Comparison of ENCODE assay signal across 8 cellular contexts in genomic region chr19:34962281-34962944, GRCh38. TPM values are rescaled to one million over a fixed set of nuclear protein-coding genes. Genes with fewer than 3 reads are reported as not detected.
DNase-seq lines count a peak whose midpoint lies in the region; TF ChIP-seq lines count a peak whose summit lies in the region.

No MANE protein-coding gene starts in this region.

- H3K9me3 ChIP-seq in iPS-15b (ENCODE audit: control insufficient read depth, insufficient read depth, low read length) = peaks cover 25% of the 10 kb centered on the region
- peaks cover 31% of the 10 kb centered on the region for H3K9me3 ChIP-seq in thymus (ENCODE audit: control insufficient read depth)
- H3K9me3 ChIP-seq in ovary = peaks cover 6 to 31% of the 10 kb centered on the region in 2 donors

- peaks cover 72% of the 10 kb centered on the region for H3K9me3 Mint-ChIP-seq in activated CD4-positive, alpha-beta T cell treated with anti-CD3 and anti-CD28 coated beads, Interleukin-2, amount 10 ng/mL, durations not matched to agents 7 days and 5 days
- peaks cover 70% of the 10 kb centered on the region for H3K9me3 Mint-ChIP-seq in activated CD4-positive, alpha-beta memory T cell treated with anti-CD3 and anti-CD28 coated beads for 36 hours

- H3K4me1 Mint-ChIP-seq in activated CD4-positive, alpha-beta T cell treated with anti-CD3 and anti-CD28 coated beads, Interleukin-2, amount 10 ng/mL, durations not matched to agents 7 days and 5 days = peaks cover 38% of the 10 kb centered on the region
- H3K4me1 Mint-ChIP-seq in activated CD4-positive, alpha-beta memory T cell treated with anti-CD3 and anti-CD28 coated beads for 36 hours (ENCODE audit: low read depth) = peaks cover 26% of the 10 kb centered on the region

- H3K4me3 Mint-ChIP-seq in activated CD4-positive, alpha-beta T cell treated with anti-CD3 and anti-CD28 coated beads, Interleukin-2, amount 10 ng/mL, durations not matched to agents 7 days and 5 days = peak overlapping the region; percentile 98
- H3K4me3 Mint-ChIP-seq in activated CD4-positive, alpha-beta memory T cell treated with anti-CD3 and anti-CD28 coated beads for 36 hours = peak overlapping the region; percentile 94

- H3K4me1 ChIP-seq in iPS-15b (ENCODE audit: control insufficient read depth, insufficient read depth, low read length) (peaks cover 8% of the 10 kb centered on the region), thymus (ENCODE audit: control insufficient read depth, insufficient read depth, low read length) (peaks cover 11% of the 10 kb centered on the region), ovary (ENCODE audit: insufficient read depth) (peaks cover 6% of the 10 kb centered on the region)

- CTCF ChIA-PET in activated CD4-positive, alpha-beta T cell treated with anti-CD3 and anti-CD28 coated beads, Interleukin-2, amount 10 ng/mL, durations not matched to agents 7 days and 5 days (lab: Charles Lee) = interaction anchor here (0.9 kb wide), 1 partner anchor 26 kb away, joined by 3 read pairs; no protein-coding TSS in a partner anchor
- CTCF ChIA-PET in activated CD4-positive, alpha-beta memory T cell treated with anti-CD3 and anti-CD28 coated beads for 36 hours (lab: Charles Lee) = interaction anchor here (1.3 to 1.8 kb wide), 4 partner anchors 11 to 82 kb away, joined by 3 to 7 read pairs (median 4); no protein-coding TSS in a partner anchor

- no peak for TF ChIP-seq EP300 in ovary (IDR thresholded peaks at IDR 0.05)

- peak; percentile 63 for DNase-seq in activated CD4-positive, alpha-beta T cell treated with anti-CD3 and anti-CD28 coated beads, Interleukin-2, amount 10 ng/mL, durations not matched to agents 7 days and 5 days
- DNase-seq in activated CD4-positive, alpha-beta T cell treated with anti-CD3 and anti-CD28 coated beads for 1 hour = no peak
- DNase-seq in activated CD4-positive, alpha-beta memory T cell treated with anti-CD3 and anti-CD28 coated beads for 36 hours = peak; percentile 28
- DNase-seq in SW480 (ENCODE audit: low spot score) = no peak
- no peak for DNase-seq in GM10266 (ENCODE audit: extremely low spot score)
- DNase-seq in ovary = no peak

- peaks cover 68% of the 10 kb centered on the region for H3K36me3 Mint-ChIP-seq in activated CD4-positive, alpha-beta T cell treated with anti-CD3 and anti-CD28 coated beads, Interleukin-2, amount 10 ng/mL, durations not matched to agents 7 days and 5 days (ENCODE audit: low read depth)
- H3K36me3 Mint-ChIP-seq in activated CD4-positive, alpha-beta memory T cell treated with anti-CD3 and anti-CD28 coated beads for 36 hours = peaks cover 64% of the 10 kb centered on the region

- WGBS in thymus = 65% methylated on average over 7 of the region's 7 CpGs
- 78 to 88% (median 87%) methylated on average over 7 of the region's 7 CpGs for WGBS in ovary, 3 donors

- H3K27ac ChIP-seq in thymus (ENCODE audit: low read depth) (peak overlapping the region; percentile 71), ovary (no peak overlapping the region)

- no peak overlapping the region for H3K9ac ChIP-seq in iPS-15b (ENCODE audit: low read depth, low read length)

- H3K4me3 ChIP-seq in iPS-15b (ENCODE audit: low read depth, low read length) (peak overlapping the region; percentile 86), thymus (ENCODE audit: low read length) (peak overlapping the region; percentile 92), ovary (no peak overlapping the region)

- H3K27me3 Mint-ChIP-seq in activated CD4-positive, alpha-beta T cell treated with anti-CD3 and anti-CD28 coated beads, Interleukin-2, amount 10 ng/mL, durations not matched to agents 7 days and 5 days = no peaks in the 10 kb centered on the region
- H3K27me3 Mint-ChIP-seq in activated CD4-positive, alpha-beta memory T cell treated with anti-CD3 and anti-CD28 coated beads for 36 hours = no peaks in the 10 kb centered on the region

- no peak for TF ChIP-seq CTCF in GM10266 (IDR thresholded peaks at IDR 0.05; ENCODE audit: control insufficient read depth, insufficient read depth, low read depth, missing control alignments)
- no peak for TF ChIP-seq CTCF in ovary (IDR thresholded peaks at IDR 0.05)

- intact Hi-C loops in activated CD4-positive, alpha-beta memory T cell treated with anti-CD3 and anti-CD28 coated beads for 36 hours (cut with micrococcal nuclease) = loop anchor here (5.0 kb wide), 1 partner anchor 35 kb away; the partner anchor contains the start of gene ZNF30
- intact Hi-C loops in ovary (cut with DNase I) = no loop called here

- H3K36me3 ChIP-seq in iPS-15b (ENCODE audit: control insufficient read depth, insufficient read depth, low read length) = peaks cover 29% of the 10 kb centered on the region
- H3K36me3 ChIP-seq in thymus (ENCODE audit: control insufficient read depth, insufficient read depth) = peaks cover 42% of the 10 kb centered on the region
- H3K36me3 ChIP-seq in ovary = peaks cover 13% of the 10 kb centered on the region

- POLR2A ChIA-PET in activated CD4-positive, alpha-beta T cell treated with anti-CD3 and anti-CD28 coated beads, Interleukin-2, amount 10 ng/mL, durations not matched to agents 7 days and 5 days (lab: Charles Lee) = no interaction called here
- POLR2A ChIA-PET in activated CD4-positive, alpha-beta memory T cell treated with anti-CD3 and anti-CD28 coated beads for 36 hours (lab: Charles Lee) = no interaction called here

- peaks cover 7% of the 10 kb centered on the region for H3K27me3 ChIP-seq in iPS-15b (ENCODE audit: control insufficient read depth, insufficient read depth, low read length)
- no peaks in the 10 kb centered on the region for H3K27me3 ChIP-seq in thymus (ENCODE audit: control insufficient read depth, insufficient read depth)
- H3K27me3 ChIP-seq in ovary = no peaks in the 10 kb centered on the region

- TF ChIP-seq POLR2A in ovary (IDR thresholded peaks at IDR 0.05) = no peak

- H3K27ac Mint-ChIP-seq in activated CD4-positive, alpha-beta T cell treated with anti-CD3 and anti-CD28 coated beads, Interleukin-2, amount 10 ng/mL, durations not matched to agents 7 days and 5 days = peak overlapping the region; percentile 94
- peak overlapping the region; percentile 38 for H3K27ac Mint-ChIP-seq in activated CD4-positive, alpha-beta memory T cell treated with anti-CD3 and anti-CD28 coated beads for 36 hours

RNA-seq across cellular contexts. Expression of gene ZNF792, which starts 1.6 kb away (rescaled TPM):
- 10 to 100 TPM; 14.8 to 15.3 TPM for total RNA-seq in activated CD4-positive, alpha-beta T cell treated with anti-CD3 and anti-CD28 coated beads, Interleukin-2, amount 10 ng/mL, durations not matched to agents 7 days and 5 days
- total RNA-seq in activated CD4-positive, alpha-beta memory T cell treated with anti-CD3 and anti-CD28 coated beads for 36 hours = 1 to 10 TPM; 6.4 to 6.9 TPM
- polyA plus RNA-seq in thymus (2.6 TPM), ovary (1 to 10 TPM; 2.9 to 5.1 TPM)
- 1 to 10 TPM; 2.6 to 5.4 (median 4.5) TPM for total RNA-seq in ovary

RNA-seq across cellular contexts. Expression of gene ZNF30, which starts 35.7 kb away (rescaled TPM):
- total RNA-seq in activated CD4-positive, alpha-beta T cell treated with anti-CD3 and anti-CD28 coated beads, Interleukin-2, amount 10 ng/mL, durations not matched to agents 7 days and 5 days = 1 to 10 TPM; 4.0 to 4.8 TPM
- 1 to 10 TPM; 3.7 to 4.2 TPM for total RNA-seq in activated CD4-positive, alpha-beta memory T cell treated with anti-CD3 and anti-CD28 coated beads for 36 hours
- polyA plus RNA-seq in thymus = 3.9 TPM
- 1 to 10 TPM; 1.9 to 5.5 (median 2.9) TPM for total RNA-seq in ovary
- polyA plus RNA-seq in ovary = 1 to 10 TPM; 1.5 to 3.7 TPM

RNA-seq across cellular contexts. Expression of gene GRAMD1A, which starts 37.7 kb away (rescaled TPM):
- 100 to 1,000 TPM; 106 to 114 TPM for total RNA-seq in activated CD4-positive, alpha-beta T cell treated with anti-CD3 and anti-CD28 coated beads, Interleukin-2, amount 10 ng/mL, durations not matched to agents 7 days and 5 days
- 100 to 1,000 TPM; 204 to 223 TPM for total RNA-seq in activated CD4-positive, alpha-beta memory T cell treated with anti-CD3 and anti-CD28 coated beads for 36 hours
- polyA plus RNA-seq in thymus (51.9 TPM), ovary (10 to 100 TPM; 44.5 to 71.6 TPM)
- total RNA-seq in ovary = 10 to 100 TPM; 58.3 to 93.7 (median 72.7) TPM

Comparison
In these comparisons a context has a peak if more than half of its experiments do, and no peak if none do; other contexts are left out.
1. DNase-seq: peak in activated CD4-positive, alpha-beta T cell treated with anti-CD3 and anti-CD28 coated beads, Interleukin-2, amount 10 ng/mL, durations not matched to agents 7 days and 5 days (single experiment) and activated CD4-positive, alpha-beta memory T cell treated with anti-CD3 and anti-CD28 coated beads for 36 hours (single experiment); none in activated CD4-positive, alpha-beta T cell treated with anti-CD3 and anti-CD28 coated beads for 1 hour (single experiment), SW480 (single experiment), GM10266 (single experiment) and ovary (0 of 5).